In the genomic region with DNA sequence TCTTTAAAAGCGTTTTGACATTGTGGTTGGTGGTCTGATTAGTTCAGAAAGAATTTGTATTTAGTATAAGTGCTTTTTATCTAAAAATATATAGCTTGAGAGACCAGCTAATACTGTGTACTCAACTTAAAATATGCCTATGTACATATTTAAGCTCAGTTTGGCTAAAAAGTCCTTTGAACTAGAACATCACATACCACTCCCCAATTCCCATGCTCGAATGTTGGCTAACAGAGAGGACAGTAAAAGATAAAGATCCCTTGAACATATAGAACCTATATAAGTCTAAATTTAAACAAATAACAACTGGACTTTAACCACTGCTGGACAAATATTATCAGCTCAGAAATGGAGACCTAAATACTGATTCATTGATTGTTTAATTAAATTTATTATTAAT, we compare ENCODE assay signal across 20 cellular contexts.
DNase-seq lines count a peak whose midpoint lies in the region; ATAC-seq, FAIRE-seq and TF ChIP-seq lines count a peak whose summit lies in the region.
"Had no signal": no experiment of that assay in that cellular context is flagged by ENCODE, and none has a peak within 500 bp of the region (broad histone marks: within the 10 kb centered on the region; RNA-seq: fewer than 3 reads in every experiment).

No MANE protein-coding gene starts in this region.

- H3K4me1 Mint-ChIP-seq in osteocyte (ENCODE audit: unreplicated experiment), result peaks cover 47% of the 10 kb centered on the region

- H3K4me1 ChIP-seq in BLaER1, result peaks cover 78% of the 10 kb centered on the region
- peaks cover 24% of the 10 kb centered on the region for H3K4me1 ChIP-seq in PC-3 (ENCODE audit: insufficient read depth, low read length)
- peaks cover 23% of the 10 kb centered on the region for H3K4me1 ChIP-seq in endothelial cell of umbilical vein (ENCODE audit: control insufficient read depth, extremely low read depth, insufficient read depth, low read length)
- H3K4me1 ChIP-seq in gastrocnemius medialis, result peaks cover 0 to 4% of the 10 kb centered on the region in 2 donors

- in situ Hi-C loops in gastrocnemius medialis (cut with MboI; ENCODE audit: low sequenced_read_pairs in 4 of 4), result no loop called here

- H3K36me3 ChIP-seq in BLaER1 (no peaks in the 10 kb centered on the region), PC-3 (ENCODE audit: low read depth, low read length) (no peaks in the 10 kb centered on the region), endothelial cell of umbilical vein (ENCODE audit: control insufficient read depth in 2 of 2, extremely low read depth in 1 of 2, insufficient read depth in 2 of 2, low read length in 2 of 2) (no peaks in the 10 kb centered on the region), gastrocnemius medialis (no peaks in the 10 kb centered on the region)
- H3K36me3 ChIP-seq: MG63 had no signal

- H3K27me3 ChIP-seq in BLaER1 (no peaks in the 10 kb centered on the region), PC-3 (ENCODE audit: low read length) (no peaks in the 10 kb centered on the region), endothelial cell of umbilical vein (ENCODE audit: control insufficient read depth in 2 of 2, insufficient read depth in 2 of 2, low read length in 2 of 2) (no peaks in the 10 kb centered on the region), gastrocnemius medialis (no peaks in the 10 kb centered on the region)
- H3K27me3 ChIP-seq: MG63 had no signal

- H3K9me1 ChIP-seq in endothelial cell of umbilical vein (replicated peaks; ENCODE audit: control insufficient read depth, extremely low read depth, insufficient read depth, low read length), result no peaks in the 10 kb centered on the region

- H2AFZ ChIP-seq in PC-3 (ENCODE audit: low read length) (no peak overlapping the region), endothelial cell of umbilical vein (ENCODE audit: low read depth, low read length) (no peak overlapping the region)

- dilution Hi-C loops in endothelial cell of umbilical vein (cut with MboI; ENCODE audit: extremely low pct_ligation_motif_present, low sequenced_read_pairs), result no loop called here

- POLR2A ChIA-PET in PC-3 (lab: Charles Lee; ENCODE audit: unreplicated experiment), result no interaction called here
- POLR2A ChIA-PET in endothelial cell of umbilical vein (lab: Charles Lee), result no interaction called here

- no peak overlapping the region for H3K27ac ChIP-seq in BLaER1
- no peak overlapping the region for H3K27ac ChIP-seq in PC-3 (ENCODE audit: low read length)
- peak overlapping the region; percentile 31 for H3K27ac ChIP-seq in endothelial cell of umbilical vein (ENCODE audit: insufficient read depth, low read depth, low read length)
- no peak overlapping the region for H3K27ac ChIP-seq in gastrocnemius medialis
- H3K27ac ChIP-seq: HL-60 had no signal

- H3K9me3 ChIP-seq in BLaER1 (0 out of 2 replicates have a peak, but pooled peaks cover 3% of the 10 kb centered on the region), PC-3 (ENCODE audit: low read length) (no peaks in the 10 kb centered on the region), endothelial cell of umbilical vein (replicated peaks; ENCODE audit: control insufficient read depth, insufficient read depth, low read length) (no peaks in the 10 kb centered on the region), gastrocnemius medialis (no peaks in the 10 kb centered on the region)
- H3K9me3 ChIP-seq: MG63 had no signal

- no peak overlapping the region for H3K9ac ChIP-seq in BLaER1
- no peak overlapping the region for H3K9ac ChIP-seq in PC-3 (ENCODE audit: low read length)
- peak overlapping the region; percentile 21 for H3K9ac ChIP-seq in endothelial cell of umbilical vein (replicated peaks; ENCODE audit: extremely low read depth, insufficient read depth, low read length)

- no peak for DNase-seq in PC-3
- DNase-seq in endothelial cell of umbilical vein (ENCODE audit: low read depth, low spot score), result peak; percentile 26
- no peak for DNase-seq in osteocyte (ENCODE audit: extremely low spot score, unreplicated experiment)
- DNase-seq in hepatic stellate cell (ENCODE audit: low spot score), result no peak
- no peak for DNase-seq in stimulated activated CD4-positive, alpha-beta T cell treated with anti-CD3 and anti-CD28 coated beads, Interleukin-4, amount 100 ng/mL, for 1 hour
- no peak for DNase-seq in gastrocnemius medialis
- DNase-seq: DMS79 treated with DMSO at 0.1 percent for 48 hours, H9, Karpas-422, MG63, NCI-H1048, NCI-H1436 treated with DMSO at 0.1 percent for 48 hours, NCI-H2029, NCI-H446 treated with DMSO at 0.1 percent for 48 hours, NCI-H69 had no signal

- no peak overlapping the region for H3K4me3 ChIP-seq in BLaER1
- H3K4me3 ChIP-seq in PC-3 (ENCODE audit: low read length), result no peak overlapping the region
- no peak overlapping the region for H3K4me3 ChIP-seq in endothelial cell of umbilical vein (replicated peaks in 1 of 3; ENCODE audit: insufficient read depth in 1 of 3, low read depth in 1 of 3, low read length in 3 of 3)
- no peak overlapping the region for H3K4me3 ChIP-seq in gastrocnemius medialis

- no peak for FAIRE-seq in endothelial cell of umbilical vein (lab: Jason Lieb, UNC)

- H3K79me2 ChIP-seq in PC-3 (ENCODE audit: low read length), result no peaks in the 10 kb centered on the region
- no peaks in the 10 kb centered on the region for H3K79me2 ChIP-seq in endothelial cell of umbilical vein (ENCODE audit: control insufficient read depth, insufficient read depth, low read length)

- peak overlapping the region; percentile 47 for H3K27ac Mint-ChIP-seq in osteocyte (ENCODE audit: unreplicated experiment)
- H3K27ac Mint-ChIP-seq: CD14-positive monocyte, H9, IgD-negative memory B cell had no signal

- no peaks in the 10 kb centered on the region for H3K9me2 ChIP-seq in PC-3 (replicated peaks; ENCODE audit: low read length)

- peak overlapping the region; percentile 88 for H3K4me2 ChIP-seq in BLaER1
- peak overlapping the region; percentile 23; the same call in 1 of the 2 replicates for H3K4me2 ChIP-seq in PC-3 (ENCODE audit: low read length)
- peak overlapping the region; percentile 80 for H3K4me2 ChIP-seq in endothelial cell of umbilical vein (ENCODE audit: insufficient read depth, low read length)

- BruUV-seq in PC-3 (replicated peaks; lab: Mats Ljungman, UMichigan), result no TSS peak
- no TSS peak for BruUV-seq in endothelial cell of umbilical vein (replicated peaks; lab: Mats Ljungman, UMichigan)

- H3K27me3 Mint-ChIP-seq in osteocyte (ENCODE audit: unreplicated experiment), result peaks cover 2% of the 10 kb centered on the region
- H3K27me3 Mint-ChIP-seq: IgD-negative memory B cell had no signal

- no peaks in the 10 kb centered on the region for H3K36me3 Mint-ChIP-seq in osteocyte (ENCODE audit: unreplicated experiment)
- H3K36me3 Mint-ChIP-seq: CD14-positive monocyte, IgD-negative memory B cell had no signal

- H4K20me1 ChIP-seq in BLaER1 (no peaks in the 10 kb centered on the region), PC-3 (ENCODE audit: low read length) (no peaks in the 10 kb centered on the region), endothelial cell of umbilical vein (replicated peaks; ENCODE audit: control insufficient read depth, extremely low read depth, insufficient read depth, low read length) (no peaks in the 10 kb centered on the region)

- TF ChIP-seq POLR2A in endothelial cell of umbilical vein (IDR thresholded peaks at IDR 0.05; ENCODE audit: low read depth, low read length) (no peak), gastrocnemius medialis (IDR thresholded peaks at IDR 0.05) (no peak)

- ATAC-seq in PC-3 (no peak; the same call in 1 of the 2 replicates), gastrocnemius medialis (no peak)
- ATAC-seq: Right ventricle myocardium inferior had no signal

- CTCF ChIA-PET in PC-3 (lab: Charles Lee) (no interaction called here), endothelial cell of umbilical vein (lab: Charles Lee) (interaction anchor here (1.0 kb wide), 3 partner anchors 8 to 51 kb away, joined by 3 to 4 read pairs (median 3); no protein-coding TSS in a partner anchor)

- H3K9me3 Mint-ChIP-seq in osteocyte (ENCODE audit: unreplicated experiment), result no peaks in the 10 kb centered on the region
- H3K9me3 Mint-ChIP-seq: H9, IgD-negative memory B cell had no signal

- intact Hi-C loops in PC-3 (cut with micrococcal nuclease), result no loop called here
- intact Hi-C loops in endothelial cell of umbilical vein (cut with micrococcal nuclease), result loop anchor here (10.0 kb wide), 1 partner anchor 145 kb away; no protein-coding TSS in a partner anchor
- intact Hi-C loops in gastrocnemius medialis (cut with DNase I; ENCODE audit: low total_unique reads), result no loop called here

- H3K4me3 Mint-ChIP-seq in osteocyte (ENCODE audit: unreplicated experiment), result peak overlapping the region; percentile 38
- H3K4me3 Mint-ChIP-seq: CD14-positive monocyte, H9, IgD-negative memory B cell had no signal

- TF ChIP-seq CTCF in PC-3 (conservative IDR thresholded peaks at IDR 0.05; ENCODE audit: low read depth, low read length) (no peak), endothelial cell of umbilical vein (IDR thresholded peaks at IDR 0.05; ENCODE audit: extremely low read depth in 1 of 2, insufficient read depth in 1 of 2, low read depth in 1 of 2, low read length in 2 of 2) (no peak), osteocyte (IDR thresholded peaks at IDR 0.05) (no peak), gastrocnemius medialis (IDR thresholded peaks at IDR 0.05 in 4 of 5, conservative IDR thresholded peaks at IDR 0.05 in 1 of 5) (no peak)

- no peaks in the 10 kb centered on the region for H3F3A ChIP-seq in PC-3 (ENCODE audit: low read length, unreplicated experiment)

TF ChIP-seq in endothelial cell of umbilical vein, 7 proteins besides CTCF, POLR2A, EP300 and RAD21:
- TF ChIP-seq, protein P1, sequence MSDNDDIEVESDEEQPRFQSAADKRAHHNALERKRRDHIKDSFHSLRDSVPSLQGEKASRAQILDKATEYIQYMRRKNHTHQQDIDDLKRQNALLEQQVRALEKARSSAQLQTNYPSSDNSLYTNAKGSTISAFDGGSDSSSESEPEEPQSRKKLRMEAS (IDR thresholded peaks at IDR 0.05; ENCODE audit: insufficient read depth, insufficient read length), result no peak
- TF ChIP-seq MYC (IDR thresholded peaks at IDR 0.05; ENCODE audit: low read depth, low read length) (no peak), JUN (IDR thresholded peaks at IDR 0.05; ENCODE audit: borderline replicate concordance, insufficient read depth, insufficient read length, low read depth) (no peak), GATA2 (IDR thresholded peaks at IDR 0.05; ENCODE audit: insufficient read depth, insufficient read length, low read depth, low read length) (no peak), EZH2 (IDR thresholded peaks at IDR 0.05; ENCODE audit: borderline replicate concordance, low read depth, low read length, severe bottlenecking) (no peak)

Comparison
In these comparisons a context has a peak if more than half of its experiments do, and no peak if none do; other contexts are left out.
1. H3K4me2 ChIP-seq: peak in every context shown above with its lines; median percentile 88 in BLaER1; 80 in endothelial cell of umbilical vein; 23 in PC-3.